8 cellular contexts compared by ENCODE assay signal in the genomic region with DNA sequence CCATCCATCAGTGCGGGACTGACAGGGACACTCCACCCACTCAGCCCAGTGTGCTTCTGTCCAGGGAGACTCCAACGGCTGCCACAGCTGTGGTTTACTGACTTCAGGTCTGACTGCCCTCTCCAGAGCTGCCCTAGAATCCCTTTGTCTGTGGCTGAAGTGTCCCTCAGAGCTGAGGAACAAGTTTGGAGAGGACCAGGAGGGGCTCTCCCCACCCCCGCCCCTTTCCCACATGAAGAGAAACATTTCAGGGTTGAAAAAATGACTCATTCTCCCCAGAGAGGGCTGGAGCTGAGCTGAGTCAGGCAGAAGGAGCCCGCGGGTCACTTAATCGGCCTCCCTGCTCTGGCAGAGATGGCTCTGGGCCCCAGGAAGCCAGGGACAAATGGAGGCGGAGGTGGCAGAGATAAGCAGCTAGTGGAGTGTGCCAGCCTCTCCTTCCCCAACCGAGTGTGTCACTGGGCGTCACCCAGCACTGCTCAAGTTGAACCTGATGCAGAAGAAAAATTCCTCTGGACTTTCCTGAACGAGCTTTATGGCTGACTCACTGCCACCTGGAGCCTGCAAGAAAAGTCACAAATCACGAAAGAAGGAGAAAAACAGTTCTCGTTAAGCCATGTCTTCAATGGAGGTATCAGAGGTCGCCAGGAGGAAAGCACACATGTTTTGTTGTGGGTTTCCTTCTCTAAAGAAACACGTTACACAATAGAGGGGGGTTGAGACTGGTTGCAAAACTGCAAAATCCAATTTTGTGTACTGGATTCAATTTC. TPM values are rescaled to one million over a fixed set of nuclear protein-coding genes. Genes with fewer than 3 reads are reported as not detected.
DNase-seq lines count a peak whose midpoint lies in the region; ATAC-seq, FAIRE-seq and TF ChIP-seq lines count a peak whose summit lies in the region.

No MANE protein-coding gene starts in this region.

- peak; percentile 72 for DNase-seq in AG09319 (ENCODE audit: extremely low read depth, low read depth)
- DNase-seq in T-helper 2 cell = peak in 3 of 5 experiments; percentile 28 to 68 (median 62)
- DNase-seq in astrocyte (ENCODE audit: low read depth) = peak; percentile 89
- peak; percentile 96 for DNase-seq in kidney
- DNase-seq in stimulated activated CD4-positive, alpha-beta T cell treated with anti-CD3 and anti-CD28 coated beads, Interleukin-1b, Interleukin-23, amount 100 ng/mL, for 4 hours (ENCODE audit: low read depth in 2 of 2) = peak; percentile 65 to 66
- no peak for DNase-seq in NCI-H2029 (lab: John Stamatoyannopoulos, UW)
- DNase-seq in middle frontal gyrus (ENCODE audit: extremely low spot score, low spot score) = no peak

- peak overlapping the region; percentile 94 for H3K27ac Mint-ChIP-seq in astrocyte (ENCODE audit: unreplicated experiment)

- peak overlapping the region; percentile 78 for H3K4me2 ChIP-seq in astrocyte (ENCODE audit: low read length)

- no peaks in the 10 kb centered on the region for H4K20me1 ChIP-seq in astrocyte (ENCODE audit: insufficient read depth, low read length)

- H3K9me3 Mint-ChIP-seq in astrocyte (ENCODE audit: unreplicated experiment) = no peaks in the 10 kb centered on the region

- intact Hi-C loops in kidney (cut with DNase I) = no loop called here

- H3K36me3 Mint-ChIP-seq in astrocyte (ENCODE audit: low read depth, unreplicated experiment) = peaks cover 8% of the 10 kb centered on the region

- H3K4me3 Mint-ChIP-seq in astrocyte (ENCODE audit: unreplicated experiment) = peak overlapping the region; percentile 54

- H3K4me1 ChIP-seq in astrocyte (ENCODE audit: insufficient read depth, low read length) = peaks cover 72% of the 10 kb centered on the region
- H3K4me1 ChIP-seq in kidney (ENCODE audit: control insufficient read depth in 1 of 2, insufficient read depth in 1 of 2, low read depth in 1 of 2, low read length in 2 of 2) = peaks cover 23 to 42% of the 10 kb centered on the region in 2 donors

- no peak overlapping the region for H2AFZ ChIP-seq in astrocyte (ENCODE audit: low read depth, low read length)

- TF ChIP-seq CTCF in AG09319 (IDR thresholded peaks at IDR 0.05; ENCODE audit: low read depth, low read length) = no peak
- no peak for TF ChIP-seq CTCF in astrocyte (IDR thresholded peaks at IDR 0.05; ENCODE audit: insufficient read depth, low read depth, low read length)
- no peak for TF ChIP-seq CTCF in kidney (IDR thresholded peaks at IDR 0.05; ENCODE audit: borderline replicate concordance, extremely low read depth, insufficient read depth)

- no peaks in the 10 kb centered on the region for H3K36me3 ChIP-seq in astrocyte (ENCODE audit: insufficient read depth, low read length)
- H3K36me3 ChIP-seq in kidney (ENCODE audit: control insufficient read depth in 1 of 2, insufficient read depth in 2 of 2, low read length in 2 of 2) = no peaks in the 10 kb centered on the region

- H3K9me3 ChIP-seq in astrocyte (ENCODE audit: insufficient read depth, low read depth, low read length) (no peaks in the 10 kb centered on the region), kidney (ENCODE audit: control insufficient read depth in 1 of 2, low read length in 2 of 2) (no peaks in the 10 kb centered on the region)

- ATAC-seq in HG03045 (IDR thresholded peaks at IDR 0.05; ENCODE audit: unreplicated experiment) = peak; percentile 37

- peaks cover 63% of the 10 kb centered on the region for H3K79me2 ChIP-seq in astrocyte (ENCODE audit: insufficient read depth, low read length)

- H3K27me3 ChIP-seq in astrocyte (ENCODE audit: insufficient read depth, low read length) = no peaks in the 10 kb centered on the region

- no peaks in the 10 kb centered on the region for H3K27me3 Mint-ChIP-seq in astrocyte (ENCODE audit: low read depth, unreplicated experiment)

- peak overlapping the region; percentile 95 for H3K27ac ChIP-seq in astrocyte (ENCODE audit: low read depth, low read length)
- peak overlapping the region; percentile 78 to 80 for H3K27ac ChIP-seq in kidney (ENCODE audit: low read depth in 2 of 2, low read length in 2 of 2)

- H3K4me3 ChIP-seq in astrocyte (ENCODE audit: insufficient read depth, low read depth, low read length) = peak overlapping the region; percentile 24
- H3K4me3 ChIP-seq in kidney (ENCODE audit: low read length in 2 of 2) = no peak overlapping the region

- H3K4me1 Mint-ChIP-seq in astrocyte (ENCODE audit: low read depth, unreplicated experiment) = peaks cover 79% of the 10 kb centered on the region

- H3K9ac ChIP-seq in astrocyte (ENCODE audit: low read length) (peak overlapping the region; percentile 65), kidney (ENCODE audit: low read length in 2 of 2) (peak overlapping the region in 1 of 2 donors; percentile 49)

- no peak for FAIRE-seq in astrocyte (lab: Jason Lieb, UNC)
- no peak for FAIRE-seq in kidney (lab: Jason Lieb, UNC)

RNA-seq across cellular contexts. Expression of a gene that starts 34.3 kb away (rescaled TPM):
- 172 and 182 TPM in 2 replicates for total RNA-seq in astrocyte
- 128 TPM for total RNA-seq in kidney
- 30.8 TPM for polyA plus RNA-seq in kidney (ENCODE audit: insufficient read depth, low read depth, low replicate concordance)

Comparison
In these comparisons a context has a peak if more than half of its experiments do, and no peak if none do; other contexts are left out.
1. DNase-seq: peak in AG09319 (single experiment), T-helper 2 cell (3 of 5), astrocyte (single experiment), kidney (single experiment) and stimulated activated CD4-positive, alpha-beta T cell treated with anti-CD3 and anti-CD28 coated beads, Interleukin-1b, Interleukin-23, amount 100 ng/mL, for 4 hours (2 of 2); none in NCI-H2029 (single experiment) and middle frontal gyrus (single experiment).